ENCODE assay signal across 11 cellular contexts in genomic region chr5:128695791-128696520, GRCh38.
DNase-seq lines count a peak whose midpoint lies in the region; ATAC-seq and TF ChIP-seq lines count a peak whose summit lies in the region.
"Had no signal": no experiment of that assay in that cellular context is flagged by ENCODE, and none has a peak within 500 bp of the region (broad histone marks: within the 10 kb centered on the region; RNA-seq: fewer than 3 reads in every experiment).

No MANE protein-coding gene starts in this region.

- H3K27ac ChIP-seq in OCI-LY7 (ENCODE audit: low read depth, low read length, poor library complexity, severe bottlenecking): no peak overlapping the region
- H3K27ac ChIP-seq in naive thymus-derived CD4-positive, alpha-beta T cell (ENCODE audit: low read depth, low read length): no peak overlapping the region
- H3K27ac ChIP-seq: coronary artery had no signal

- H3K4me2 ChIP-seq in OCI-LY7 (ENCODE audit: low read length): no peak overlapping the region

- no peak for ATAC-seq in naive thymus-derived CD4-positive, alpha-beta T cell
- ATAC-seq in left lobe of liver: no peak

- H3K9me2 ChIP-seq in OCI-LY7 (ENCODE audit: insufficient read depth, low read length): no peaks in the 10 kb centered on the region

- H3K27me3 ChIP-seq in naive thymus-derived CD4-positive, alpha-beta T cell (ENCODE audit: control insufficient read depth in 2 of 2, insufficient read depth in 2 of 2, low read length in 2 of 2): no peaks in the 10 kb centered on the region

- POLR2A ChIA-PET in OCI-LY7 (lab: Charles Lee): no interaction called here
- POLR2A ChIA-PET in naive thymus-derived CD4-positive, alpha-beta T cell (lab: Charles Lee): no interaction called here

- H3K4me3 ChIP-seq in OCI-LY7 (ENCODE audit: low read depth, low read length, poor library complexity, severe bottlenecking): no peak overlapping the region
- no peak overlapping the region for H3K4me3 ChIP-seq in epithelial cell of proximal tubule (ENCODE audit: low read depth, low read length)
- no peak overlapping the region for H3K4me3 ChIP-seq in retinal pigment epithelial cell (ENCODE audit: low read length)
- no peak overlapping the region for H3K4me3 ChIP-seq in naive thymus-derived CD4-positive, alpha-beta T cell (ENCODE audit: low read length)
- H3K4me3 ChIP-seq: coronary artery had no signal

- no peak overlapping the region for H3K4me3 Mint-ChIP-seq in naive thymus-derived CD4-positive, alpha-beta T cell
- H3K4me3 Mint-ChIP-seq: activated CD4-positive, alpha-beta T cell treated with anti-CD3 and anti-CD28 coated beads, Interleukin-2, amount 10 ng/mL, durations not matched to agents 24 days and 14 days had no signal

- DNase-seq in GM13977 (ENCODE audit: low spot score): no peak
- DNase-seq in OCI-LY7 (ENCODE audit: low spot score): no peak
- no peak for DNase-seq in epithelial cell of proximal tubule (ENCODE audit: low read depth)
- peak; percentile 55 for DNase-seq in retinal pigment epithelial cell (ENCODE audit: low read depth)
- no peak for DNase-seq in naive thymus-derived CD4-positive, alpha-beta T cell
- DNase-seq in left lobe of liver (ENCODE audit: low spot score): no peak
- no peak for DNase-seq in HuH-7.5 (ENCODE audit: low spot score)
- DNase-seq: activated CD4-positive, alpha-beta T cell treated with anti-CD3 and anti-CD28 coated beads, Interleukin-2, amount 10 ng/mL, durations not matched to agents 24 days and 14 days; NCI-H1048; NCI-H748 treated with DMSO at 0.1 percent for 48 hours had no signal

- H3K79me2 ChIP-seq in OCI-LY7 (ENCODE audit: insufficient read depth, low read depth, low read length): no peaks in the 10 kb centered on the region

- no peaks in the 10 kb centered on the region for H4K20me1 ChIP-seq in OCI-LY7 (ENCODE audit: insufficient read depth, low read length)

- H3K4me1 Mint-ChIP-seq in naive thymus-derived CD4-positive, alpha-beta T cell: no peaks in the 10 kb centered on the region
- H3K4me1 Mint-ChIP-seq: activated CD4-positive, alpha-beta T cell treated with anti-CD3 and anti-CD28 coated beads, Interleukin-2, amount 10 ng/mL, durations not matched to agents 24 days and 14 days had no signal

- no peaks in the 10 kb centered on the region for H3K4me1 ChIP-seq in OCI-LY7 (ENCODE audit: insufficient read depth, low read length, poor library complexity, severe bottlenecking)
- H3K4me1 ChIP-seq in naive thymus-derived CD4-positive, alpha-beta T cell (ENCODE audit: control insufficient read depth in 2 of 2, insufficient read depth in 2 of 2, low read length in 2 of 2): no peaks in the 10 kb centered on the region

- no peaks in the 10 kb centered on the region for H3K27me3 Mint-ChIP-seq in naive thymus-derived CD4-positive, alpha-beta T cell
- H3K27me3 Mint-ChIP-seq: activated CD4-positive, alpha-beta T cell treated with anti-CD3 and anti-CD28 coated beads, Interleukin-2, amount 10 ng/mL, durations not matched to agents 24 days and 14 days had no signal

- in situ Hi-C loops in GM13977 (cut with MboI; ENCODE audit: low pct_unique_long_range_greater_than_20kb, low sequenced_read_pairs, unreplicated experiment): no loop called here

- H3K27ac Mint-ChIP-seq in naive thymus-derived CD4-positive, alpha-beta T cell: no peak overlapping the region
- H3K27ac Mint-ChIP-seq: activated CD4-positive, alpha-beta T cell treated with anti-CD3 and anti-CD28 coated beads, Interleukin-2, amount 10 ng/mL, durations not matched to agents 24 days and 14 days had no signal

- no peaks in the 10 kb centered on the region for H3K36me3 ChIP-seq in OCI-LY7 (ENCODE audit: insufficient read depth, low read length)
- H3K36me3 ChIP-seq in naive thymus-derived CD4-positive, alpha-beta T cell (ENCODE audit: control insufficient read depth in 2 of 3, insufficient read depth in 3 of 3, low read length in 3 of 3): no peaks in the 10 kb centered on the region

- no peaks in the 10 kb centered on the region for H3K9me3 ChIP-seq in OCI-LY7 (ENCODE audit: low read length)
- H3K9me3 ChIP-seq in naive thymus-derived CD4-positive, alpha-beta T cell (ENCODE audit: control insufficient read depth in 2 of 3, low read length in 3 of 3): no peaks in the 10 kb centered on the region

- H3K36me3 Mint-ChIP-seq in naive thymus-derived CD4-positive, alpha-beta T cell: no peaks in the 10 kb centered on the region

- CTCF ChIA-PET in OCI-LY7 (lab: Charles Lee; ENCODE audit: unreplicated experiment): no interaction called here
- CTCF ChIA-PET in naive thymus-derived CD4-positive, alpha-beta T cell (lab: Charles Lee): no interaction called here

- no peak overlapping the region for H2AFZ ChIP-seq in OCI-LY7 (ENCODE audit: low read length)

- no TSS peak for BruUV-seq in OCI-LY7 (replicated peaks; lab: Mats Ljungman, UMichigan)

- H3K9me3 Mint-ChIP-seq in naive thymus-derived CD4-positive, alpha-beta T cell: peaks cover 0 to 17% (median 4%) of the 10 kb centered on the region in 11 donors
- H3K9me3 Mint-ChIP-seq: activated CD4-positive, alpha-beta T cell treated with anti-CD3 and anti-CD28 coated beads, Interleukin-2, amount 10 ng/mL, durations not matched to agents 24 days and 14 days had no signal

- TF ChIP-seq CTCF in GM13977 (IDR thresholded peaks at IDR 0.05; ENCODE audit: extremely low read depth, insufficient read depth, missing control alignments) (peak; percentile 19), OCI-LY7 (conservative IDR thresholded peaks at IDR 0.05; ENCODE audit: low read length) (peak; percentile 51; the same call in 1 of the 2 replicates), epithelial cell of proximal tubule (conservative IDR thresholded peaks at IDR 0.05; ENCODE audit: low read depth, low read length) (peak; percentile 61), retinal pigment epithelial cell (conservative IDR thresholded peaks at IDR 0.05; ENCODE audit: low read depth, low read length) (peak; percentile 75)

- intact Hi-C loops in OCI-LY7 (cut with micrococcal nuclease; ENCODE audit: unreplicated experiment): no loop called here
- intact Hi-C loops in naive thymus-derived CD4-positive, alpha-beta T cell (cut with micrococcal nuclease): no loop called here

Comparison
In these comparisons a context has a peak if more than half of its experiments do, and no peak if none do; other contexts are left out.
1. CTCF ChIP-seq: peak in every context shown above with its lines; median percentile 75 in retinal pigment epithelial cell; 61 in epithelial cell of proximal tubule; 51 in OCI-LY7; 19 in GM13977.